8 cellular contexts compared by ENCODE assay signal in the genomic region with DNA sequence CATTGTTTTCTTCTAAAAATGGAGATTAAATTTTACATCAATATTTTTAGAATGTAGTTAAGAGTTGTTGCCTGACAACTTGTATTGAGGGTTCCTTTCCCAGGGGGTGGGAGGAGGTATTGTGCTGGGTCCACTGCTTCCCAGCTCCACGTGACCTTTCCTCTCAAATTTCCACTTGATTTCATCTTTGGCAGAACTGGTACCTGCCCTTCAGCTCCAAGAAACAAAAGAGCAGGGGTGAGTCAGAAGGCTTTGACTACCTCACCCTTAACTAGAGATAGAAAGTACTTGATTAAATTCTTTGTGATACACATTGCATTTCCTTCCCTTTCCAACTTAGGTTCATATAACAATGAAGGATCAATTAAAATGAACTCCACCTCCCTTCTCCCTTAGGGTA. TPM values are rescaled to one million over a fixed set of nuclear protein-coding genes. Genes with fewer than 3 reads are reported as not detected.
DNase-seq lines count a peak whose midpoint lies in the region; ATAC-seq and TF ChIP-seq lines count a peak whose summit lies in the region.

No MANE protein-coding gene starts in this region.

- CTCF ChIA-PET in CD8-positive, alpha-beta memory T cell (lab: Charles Lee) = interaction anchor here (1.4 kb wide), 1 partner anchor 16 kb away, joined by 4 read pairs; no protein-coding TSS in a partner anchor

- H3K4me3 ChIP-seq in CD8-positive, alpha-beta memory T cell (ENCODE audit: low read length) = no peak overlapping the region
- H3K4me3 ChIP-seq in epithelial cell of esophagus (ENCODE audit: low read length) = peak overlapping the region; percentile 58

- H3K27ac ChIP-seq in CD8-positive, alpha-beta memory T cell (ENCODE audit: low read depth, low read length) = no peak overlapping the region

- no peaks in the 10 kb centered on the region for H3K36me3 ChIP-seq in CD8-positive, alpha-beta memory T cell (ENCODE audit: insufficient read depth, low read length)

- H3K4me1 ChIP-seq in CD8-positive, alpha-beta memory T cell (ENCODE audit: insufficient read depth, low read length) = peaks cover 17% of the 10 kb centered on the region

- peak overlapping the region in 6 of 7 donors; percentile 22 to 81 (median 72) for H3K4me3 Mint-ChIP-seq in CD8-positive, alpha-beta memory T cell
- peak overlapping the region; percentile 86 for H3K4me3 Mint-ChIP-seq in neural crest cell

- no peaks in the 10 kb centered on the region for H3K9me3 ChIP-seq in CD8-positive, alpha-beta memory T cell (ENCODE audit: low read length)

- no peaks in the 10 kb centered on the region for H3K27me3 ChIP-seq in CD8-positive, alpha-beta memory T cell (ENCODE audit: insufficient read depth, low read length, poor library complexity, severe bottlenecking)

- POLR2A ChIA-PET in CD8-positive, alpha-beta memory T cell (lab: Charles Lee) = no interaction called here

- peaks cover 16 to 68% of the 10 kb centered on the region in 2 donors for H3K27me3 Mint-ChIP-seq in CD8-positive, alpha-beta memory T cell
- H3K27me3 Mint-ChIP-seq in neural crest cell (ENCODE audit: low read depth) = no peaks in the 10 kb centered on the region

- TF ChIP-seq CTCF in epithelial cell of esophagus (IDR thresholded peaks at IDR 0.05; ENCODE audit: insufficient read depth, low read depth, low read length, missing control alignments) = no peak
- TF ChIP-seq CTCF in neural crest cell (conservative IDR thresholded peaks at IDR 0.05) = no peak
- no peak for TF ChIP-seq CTCF in GM13976 (IDR thresholded peaks at IDR 0.05; ENCODE audit: borderline replicate concordance, control extremely low read depth, extremely low read depth, insufficient read depth, missing control alignments)

- peaks cover 0 to 4% (median 0%) of the 10 kb centered on the region in 5 donors for H3K9me3 Mint-ChIP-seq in CD8-positive, alpha-beta memory T cell
- H3K9me3 Mint-ChIP-seq in neural crest cell = no peaks in the 10 kb centered on the region

- H3K27ac Mint-ChIP-seq in CD8-positive, alpha-beta memory T cell = peak overlapping the region in 1 of 8 donors; percentile 32
- peak overlapping the region; percentile 25 for H3K27ac Mint-ChIP-seq in neural crest cell (ENCODE audit: unreplicated experiment)

- H3K36me3 Mint-ChIP-seq in CD8-positive, alpha-beta memory T cell = peaks cover 0 to 3% (median 0%) of the 10 kb centered on the region in 3 donors
- H3K36me3 Mint-ChIP-seq in neural crest cell (ENCODE audit: low read depth) = peaks cover 13% of the 10 kb centered on the region

- ATAC-seq in HG03457 (IDR thresholded peaks at IDR 0.05; ENCODE audit: unreplicated experiment) (no peak), GM21528 (IDR thresholded peaks at IDR 0.05; ENCODE audit: low FRiP score, unreplicated experiment) (no peak), HG03159 (IDR thresholded peaks at IDR 0.05; ENCODE audit: unreplicated experiment) (no peak)

- no peak for DNase-seq in CD8-positive, alpha-beta memory T cell
- DNase-seq in NCI-H226 (peak; percentile 86), epithelial cell of esophagus (ENCODE audit: low read depth) (peak; percentile 67), neural crest cell (ENCODE audit: low read depth, low spot score) (no peak), GM13976 (ENCODE audit: low spot score) (no peak)

- peaks cover 22 to 35% (median 34%) of the 10 kb centered on the region in 3 donors for H3K4me1 Mint-ChIP-seq in CD8-positive, alpha-beta memory T cell
- H3K4me1 Mint-ChIP-seq in neural crest cell = peaks cover 79% of the 10 kb centered on the region

- in situ Hi-C loops in GM13976 (cut with MboI; ENCODE audit: low sequenced_read_pairs, unreplicated experiment) = no loop called here

RNA-seq across cellular contexts. Expression of a gene that starts 19.7 kb away (rescaled TPM):
- under 1 TPM; 0.24 to 0.29 TPM for total RNA-seq in CD8-positive, alpha-beta memory T cell
- polyA plus RNA-seq in CD8-positive, alpha-beta memory T cell = 1.5 TPM
- total RNA-seq in neural crest cell = 105 and 106 TPM in 2 replicates

Comparison
In these comparisons a context has a peak if more than half of its experiments do, and no peak if none do; other contexts are left out.
1. DNase-seq: peak in NCI-H226 (single experiment) and epithelial cell of esophagus (single experiment); none in CD8-positive, alpha-beta memory T cell (0 of 5), neural crest cell (single experiment) and GM13976 (single experiment).
2. RNA of a gene that starts 19.7 kb away (total RNA-seq): 105 to 106 TPM in neural crest cell; 0.24 to 0.29 TPM in CD8-positive, alpha-beta memory T cell; every median in the first group is over 10 times any median in the second.